Comparison of ENCODE assay signal across 15 cellular contexts in the genomic region with DNA sequence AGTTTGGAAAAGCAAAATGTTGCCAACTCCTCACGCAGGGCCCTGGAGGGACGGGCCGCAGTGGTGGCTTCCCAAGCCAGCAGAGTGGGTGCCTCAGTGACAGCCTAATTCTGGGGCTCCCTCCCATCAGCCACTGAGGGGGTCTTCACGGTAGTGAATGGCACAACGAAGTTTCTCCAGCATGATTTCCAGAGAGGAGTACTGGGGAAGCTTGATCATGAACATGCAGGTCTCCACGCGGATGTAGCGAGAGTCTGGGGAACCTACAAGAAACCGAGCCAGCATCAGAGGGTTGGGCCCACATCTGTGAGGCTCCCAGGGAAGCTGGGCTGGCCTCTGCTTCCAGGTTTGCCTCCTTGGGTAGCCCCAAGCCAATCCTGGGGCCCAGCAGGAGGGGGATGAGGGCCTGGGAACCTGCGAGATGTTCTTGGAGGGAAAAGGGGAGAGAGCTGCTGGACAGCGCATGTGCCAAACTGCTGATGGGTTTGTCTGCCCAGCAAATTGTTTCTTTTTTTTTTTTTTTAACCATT. TPM values are rescaled to one million over a fixed set of nuclear protein-coding genes. Genes with fewer than 3 reads are reported as not detected.
DNase-seq lines count a peak whose midpoint lies in the region; TF ChIP-seq lines count a peak whose summit lies in the region.
"Had no signal": no experiment of that assay in that cellular context is flagged by ENCODE, and none has a peak within 500 bp of the region (broad histone marks: within the 10 kb centered on the region; RNA-seq: fewer than 3 reads in every experiment).

No MANE protein-coding gene starts in this region.

- H3K9me3 Mint-ChIP-seq in IgD-negative memory B cell, result peaks cover 8 to 11% (median 11%) of the 10 kb centered on the region in 3 donors
- peaks cover 9% of the 10 kb centered on the region for H3K9me3 Mint-ChIP-seq in activated T-helper 2 cell treated with anti-CD3 and anti-CD28 coated beads, Interferon-gamma antibody, Interleukin-2, Interleukin-4, amounts not matched to agents 10 μg/mL and 5 μg/mL and 100 μg/mL, durations not matched to agents 14 hours and 24 hours and 36 hours

- intact Hi-C loops in dorsolateral prefrontal cortex (cut with DNase I), result loop anchor here in 1 of 2 donors (10.0 kb wide), 1 partner anchor 48 kb away; no protein-coding TSS in a partner anchor
- intact Hi-C loops in posterior vena cava (cut with DNase I), result loop anchor here in 1 of 2 donors (1.0 kb wide), 1 partner anchor 41 kb away; no protein-coding TSS in a partner anchor
- intact Hi-C loops in activated T-helper 2 cell treated with anti-CD3 and anti-CD28 coated beads, Interferon-gamma antibody, Interleukin-2, Interleukin-4, amounts not matched to agents 10 μg/mL and 5 μg/mL and 100 μg/mL, durations not matched to agents 14 hours and 24 hours and 36 hours (cut with micrococcal nuclease), result no loop called here

- peaks cover 15 to 29% (median 19%) of the 10 kb centered on the region in 3 donors for H3K4me1 Mint-ChIP-seq in IgD-negative memory B cell
- no peaks in the 10 kb centered on the region for H3K4me1 Mint-ChIP-seq in activated T-helper 2 cell treated with anti-CD3 and anti-CD28 coated beads, Interferon-gamma antibody, Interleukin-2, Interleukin-4, amounts not matched to agents 10 μg/mL and 5 μg/mL and 100 μg/mL, durations not matched to agents 14 hours and 24 hours and 36 hours (ENCODE audit: low read depth)
- H3K4me1 Mint-ChIP-seq: CD14-positive monocyte, H9 had no signal

- H3K27ac Mint-ChIP-seq in IgD-negative memory B cell, result peak overlapping the region in 2 of 3 donors; percentile 28 to 43
- no peak overlapping the region for H3K27ac Mint-ChIP-seq in activated T-helper 2 cell treated with anti-CD3 and anti-CD28 coated beads, Interferon-gamma antibody, Interleukin-2, Interleukin-4, amounts not matched to agents 10 μg/mL and 5 μg/mL and 100 μg/mL, durations not matched to agents 14 hours and 24 hours and 36 hours

- no peaks in the 10 kb centered on the region for H3K27me3 Mint-ChIP-seq in IgD-negative memory B cell
- H3K27me3 Mint-ChIP-seq in activated T-helper 2 cell treated with anti-CD3 and anti-CD28 coated beads, Interferon-gamma antibody, Interleukin-2, Interleukin-4, amounts not matched to agents 10 μg/mL and 5 μg/mL and 100 μg/mL, durations not matched to agents 14 hours and 24 hours and 36 hours (ENCODE audit: low read depth), result no peaks in the 10 kb centered on the region

- H3K27me3 ChIP-seq in dorsolateral prefrontal cortex, result no peaks in the 10 kb centered on the region

- H3K4me3 ChIP-seq in dorsolateral prefrontal cortex, result no peak overlapping the region
- H3K4me3 ChIP-seq: PC-9 had no signal

- H3K4me3 Mint-ChIP-seq in IgD-negative memory B cell, result no peak overlapping the region
- no peak overlapping the region for H3K4me3 Mint-ChIP-seq in activated T-helper 2 cell treated with anti-CD3 and anti-CD28 coated beads, Interferon-gamma antibody, Interleukin-2, Interleukin-4, amounts not matched to agents 10 μg/mL and 5 μg/mL and 100 μg/mL, durations not matched to agents 14 hours and 24 hours and 36 hours (ENCODE audit: low read depth)
- H3K4me3 Mint-ChIP-seq: CD14-positive monocyte, H9 had no signal

- peak; percentile 6 for DNase-seq in 8988T
- peak in 4 of 10 donors; percentile 6 to 38 (median 26) for DNase-seq in dorsolateral prefrontal cortex
- peak; percentile 66 for DNase-seq in posterior vena cava (ENCODE audit: low spot score)
- no peak for DNase-seq in activated T-helper 2 cell treated with anti-CD3 and anti-CD28 coated beads, Interferon-gamma antibody, Interleukin-2, Interleukin-4, amounts not matched to agents 10 μg/mL and 5 μg/mL and 100 μg/mL, durations not matched to agents 14 hours and 24 hours and 36 hours (ENCODE audit: low spot score)
- DNase-seq in NCI-H69 (lab: John Stamatoyannopoulos, UW), result no peak
- no peak for DNase-seq in NCI-H146 (lab: John Stamatoyannopoulos, UW)
- DNase-seq: EL, H9, KG1, NCI-H1417 treated with DMSO at 0.1 percent for 48 hours, NCI-H2029 treated with DMSO at 0.1 percent for 48 hours, NCI-H82, PC-9 had no signal

- H3K27ac ChIP-seq in dorsolateral prefrontal cortex, result peak overlapping the region in 51 of 59 donors; percentile 11 to 78 (median 53)
- H3K27ac ChIP-seq: PC-9 had no signal

- peaks cover 17% of the 10 kb centered on the region for H3K36me3 Mint-ChIP-seq in IgD-negative memory B cell
- H3K36me3 Mint-ChIP-seq in activated T-helper 2 cell treated with anti-CD3 and anti-CD28 coated beads, Interferon-gamma antibody, Interleukin-2, Interleukin-4, amounts not matched to agents 10 μg/mL and 5 μg/mL and 100 μg/mL, durations not matched to agents 14 hours and 24 hours and 36 hours (ENCODE audit: low read depth), result peaks cover 38% of the 10 kb centered on the region

- TF ChIP-seq CTCF in dorsolateral prefrontal cortex (IDR thresholded peaks at IDR 0.05 in 54 of 56, conservative IDR thresholded peaks at IDR 0.05 in 2 of 56; ENCODE audit: low read depth in 1 of 56, partially characterized antibody in 56 of 56), result no peak

RNA-seq across cellular contexts. Expression of gene TRAFD1, which starts 37.0 kb away (rescaled TPM):
- polyA plus RNA-seq in IgD-negative memory B cell, result 73.0 TPM
- total RNA-seq in dorsolateral prefrontal cortex, result 10 to 100 TPM; 15.1 to 47.9 (median 24.8) TPM
- total RNA-seq in posterior vena cava, result 10 to 100 TPM; 23.5 to 24.0 TPM
- 34.7 and 37.5 TPM in 2 replicates for total RNA-seq in activated T-helper 2 cell treated with anti-CD3 and anti-CD28 coated beads, Interferon-gamma antibody, Interleukin-2, Interleukin-4, amounts not matched to agents 10 μg/mL and 5 μg/mL and 100 μg/mL, durations not matched to agents 14 hours and 24 hours and 36 hours

RNA-seq across cellular contexts. Expression of gene NAA25, which starts 53.7 kb away (rescaled TPM):
- polyA plus RNA-seq in IgD-negative memory B cell, result 15.0 TPM
- total RNA-seq in dorsolateral prefrontal cortex (10 to 100 TPM; 24.6 to 79.2 (median 44.6) TPM), posterior vena cava (10 to 100 TPM; 22.3 to 22.8 TPM)
- 43.3 and 48.7 TPM in 2 replicates for total RNA-seq in activated T-helper 2 cell treated with anti-CD3 and anti-CD28 coated beads, Interferon-gamma antibody, Interleukin-2, Interleukin-4, amounts not matched to agents 10 μg/mL and 5 μg/mL and 100 μg/mL, durations not matched to agents 14 hours and 24 hours and 36 hours

Comparison
In these comparisons a context has a peak if more than half of its experiments do, and no peak if none do; other contexts are left out.
1. DNase-seq: peak in 8988T (single experiment) and posterior vena cava (single experiment); none in activated T-helper 2 cell treated with anti-CD3 and anti-CD28 coated beads, Interferon-gamma antibody, Interleukin-2, Interleukin-4, amounts not matched to agents 10 μg/mL and 5 μg/mL and 100 μg/mL, durations not matched to agents 14 hours and 24 hours and 36 hours (single experiment), NCI-H69 (single experiment) and NCI-H146 (single experiment).